ENCODE assay signal across 12 cellular contexts in genomic region chr3:52289338-52289746, GRCh38. TPM values are rescaled to one million over a fixed set of nuclear protein-coding genes. Genes with fewer than 3 reads are reported as not detected.
DNase-seq lines count a peak whose midpoint lies in the region; ATAC-seq and TF ChIP-seq lines count a peak whose summit lies in the region.
"Had no signal": no experiment of that assay in that cellular context is flagged by ENCODE, and none has a peak within 500 bp of the region (broad histone marks: within the 10 kb centered on the region; RNA-seq: fewer than 3 reads in every experiment).

No MANE protein-coding gene starts in this region.

- H3K4me3 Mint-ChIP-seq in activated naive CD4-positive, alpha-beta T cell treated with anti-CD3 and anti-CD28 coated beads, Interleukin-2, amount 50 U/mL, for 24 hours = no peak overlapping the region
- peak overlapping the region; percentile 98 for H3K4me3 Mint-ChIP-seq in activated naive CD8-positive, alpha-beta T cell treated with anti-CD3 and anti-CD28 coated beads, Interleukin-2, amount 10 ng/mL, durations not matched to agents 7 days and 5 days
- no peak overlapping the region for H3K4me3 Mint-ChIP-seq in CD14-positive monocyte

- ATAC-seq in activated naive CD8-positive, alpha-beta T cell treated with anti-CD3 and anti-CD28 coated beads, Interleukin-2, amount 10 ng/mL, durations not matched to agents 7 days and 5 days (ENCODE audit: low read depth) = no peak
- ATAC-seq in mucosa of descending colon = peak; percentile 16
- ATAC-seq: right cardiac atrium had no signal

- H3K36me3 Mint-ChIP-seq in activated naive CD4-positive, alpha-beta T cell treated with anti-CD3 and anti-CD28 coated beads, Interleukin-2, amount 50 U/mL, for 24 hours = peaks cover 2% of the 10 kb centered on the region
- H3K36me3 Mint-ChIP-seq in activated naive CD8-positive, alpha-beta T cell treated with anti-CD3 and anti-CD28 coated beads, Interleukin-2, amount 10 ng/mL, durations not matched to agents 7 days and 5 days = peaks cover 9% of the 10 kb centered on the region
- H3K36me3 Mint-ChIP-seq in CD14-positive monocyte = peaks cover 37 to 45% of the 10 kb centered on the region in 2 donors

- no peak for DNase-seq in activated naive CD4-positive, alpha-beta T cell (lab: John Stamatoyannopoulos, UW)
- DNase-seq in activated naive CD8-positive, alpha-beta T cell treated with anti-CD3 and anti-CD28 coated beads, Interleukin-2, amount 10 ng/mL, durations not matched to agents 7 days and 5 days = no peak
- DNase-seq in mucosa of descending colon (peak; percentile 50 to 57 (median 55)), cerebellar nuclear complex (lab: John Stamatoyannopoulos, UW) (no peak), T1000 (lab: John Stamatoyannopoulos, UW) (no peak), CD14-positive monocyte (ENCODE audit: low spot score) (no peak)
- DNase-seq in stimulated activated CD4-positive, alpha-beta T cell treated with anti-CD3 and anti-CD28 coated beads, Interleukin-15, amount 100 ng/mL, for 24 hours = no peak
- DNase-seq: GOT3, NCI-H146 had no signal

- peak overlapping the region; percentile 55 for H3K27ac Mint-ChIP-seq in activated naive CD4-positive, alpha-beta T cell treated with anti-CD3 and anti-CD28 coated beads, Interleukin-2, amount 50 U/mL, for 24 hours
- peak overlapping the region; percentile 100 for H3K27ac Mint-ChIP-seq in activated naive CD8-positive, alpha-beta T cell treated with anti-CD3 and anti-CD28 coated beads, Interleukin-2, amount 10 ng/mL, durations not matched to agents 7 days and 5 days
- peak overlapping the region in 1 of 7 donors; percentile 30 for H3K27ac Mint-ChIP-seq in CD14-positive monocyte

- H3K4me1 ChIP-seq in mucosa of descending colon (ENCODE audit: low read depth) = peaks cover 48% of the 10 kb centered on the region

- no peaks in the 10 kb centered on the region for H3K9me3 Mint-ChIP-seq in activated naive CD4-positive, alpha-beta T cell treated with anti-CD3 and anti-CD28 coated beads, Interleukin-2, amount 50 U/mL, for 24 hours
- no peaks in the 10 kb centered on the region for H3K9me3 Mint-ChIP-seq in activated naive CD8-positive, alpha-beta T cell treated with anti-CD3 and anti-CD28 coated beads, Interleukin-2, amount 10 ng/mL, durations not matched to agents 7 days and 5 days
- no peaks in the 10 kb centered on the region for H3K9me3 Mint-ChIP-seq in CD14-positive monocyte

- H3K36me3 ChIP-seq in mucosa of descending colon (ENCODE audit: low read depth) = no peaks in the 10 kb centered on the region

- H3K4me3 ChIP-seq in mucosa of descending colon = no peak overlapping the region

- H3K27me3 Mint-ChIP-seq in activated naive CD4-positive, alpha-beta T cell treated with anti-CD3 and anti-CD28 coated beads, Interleukin-2, amount 50 U/mL, for 24 hours = no peaks in the 10 kb centered on the region
- no peaks in the 10 kb centered on the region for H3K27me3 Mint-ChIP-seq in activated naive CD8-positive, alpha-beta T cell treated with anti-CD3 and anti-CD28 coated beads, Interleukin-2, amount 10 ng/mL, durations not matched to agents 7 days and 5 days
- H3K27me3 Mint-ChIP-seq in CD14-positive monocyte (ENCODE audit: low read depth in 3 of 3) = no peaks in the 10 kb centered on the region

- POLR2A ChIA-PET in activated naive CD8-positive, alpha-beta T cell treated with anti-CD3 and anti-CD28 coated beads, Interleukin-2, amount 10 ng/mL, durations not matched to agents 7 days and 5 days (lab: Charles Lee) = interaction anchor here (0.9 to 25.1 kb wide), 5 partner anchors 10 to 62 kb away, joined by 3 to 1053 read pairs (median 4); partner anchors contain the start of genes PPM1M, TWF2 and WDR82

- no peak for TF ChIP-seq CTCF in mucosa of descending colon (IDR thresholded peaks at IDR 0.05)
- TF ChIP-seq CTCF in CD14-positive monocyte (IDR thresholded peaks at IDR 0.05) = no peak

- intact Hi-C loops in mucosa of descending colon (cut with DNase I, micrococcal nuclease) (no loop called here), CD14-positive monocyte (cut with micrococcal nuclease) (loop anchor here in 1 of 2 donors (10.0 kb wide), 1 partner anchor 115 kb away; no protein-coding TSS in a partner anchor)

- no peaks in the 10 kb centered on the region for H3K9me3 ChIP-seq in mucosa of descending colon
- H3K9me3 ChIP-seq: tibial nerve had no signal

- peaks cover 34% of the 10 kb centered on the region for H3K4me1 Mint-ChIP-seq in activated naive CD4-positive, alpha-beta T cell treated with anti-CD3 and anti-CD28 coated beads, Interleukin-2, amount 50 U/mL, for 24 hours
- peaks cover 39% of the 10 kb centered on the region for H3K4me1 Mint-ChIP-seq in activated naive CD8-positive, alpha-beta T cell treated with anti-CD3 and anti-CD28 coated beads, Interleukin-2, amount 10 ng/mL, durations not matched to agents 7 days and 5 days
- H3K4me1 Mint-ChIP-seq in CD14-positive monocyte = peaks cover 17% of the 10 kb centered on the region

RNA-seq across cellular contexts. Expression of gene GLYCTK, which starts 1.7 kb away (rescaled TPM):
- total RNA-seq in activated naive CD8-positive, alpha-beta T cell treated with anti-CD3 and anti-CD28 coated beads, Interleukin-2, amount 10 ng/mL, durations not matched to agents 7 days and 5 days = 10 to 100 TPM; 26.2 to 31.2 TPM
- total RNA-seq in mucosa of descending colon = 10 to 100 TPM; 37.1 to 78.6 (median 42.7) TPM
- polyA plus RNA-seq in CD14-positive monocyte = 1 to 10 TPM; 8.3 to 8.4 TPM

RNA-seq across cellular contexts. Expression of gene WDR82, which starts 10.9 kb away (rescaled TPM):
- 100 to 1,000 TPM; 134 to 140 TPM for total RNA-seq in activated naive CD8-positive, alpha-beta T cell treated with anti-CD3 and anti-CD28 coated beads, Interleukin-2, amount 10 ng/mL, durations not matched to agents 7 days and 5 days
- 10 to 100 TPM; 55.8 to 83.1 (median 62.9) TPM for total RNA-seq in mucosa of descending colon
- polyA plus RNA-seq in CD14-positive monocyte = 10 to 100 TPM; 27.3 to 33.4 TPM

RNA-seq across cellular contexts. Expression of gene DNAH1, which starts 26.8 kb away (rescaled TPM):
- 10 to 100 TPM; 28.5 to 30.0 TPM for total RNA-seq in activated naive CD8-positive, alpha-beta T cell treated with anti-CD3 and anti-CD28 coated beads, Interleukin-2, amount 10 ng/mL, durations not matched to agents 7 days and 5 days
- total RNA-seq in mucosa of descending colon = 10 to 100 TPM in 2 of 3 donors, 1 to 10 TPM in 1; 9.0 to 25.9 (median 10.9) TPM
- under 1 TPM; 0.15 to 0.25 TPM for polyA plus RNA-seq in CD14-positive monocyte

RNA-seq across cellular contexts. Expression of gene PPM1M, which starts 43.8 kb away (rescaled TPM):
- 100 to 1,000 TPM; 101 to 105 TPM for total RNA-seq in activated naive CD8-positive, alpha-beta T cell treated with anti-CD3 and anti-CD28 coated beads, Interleukin-2, amount 10 ng/mL, durations not matched to agents 7 days and 5 days
- total RNA-seq in mucosa of descending colon = 10 to 100 TPM in 1 of 3 donors, 1 to 10 TPM in 2; 3.9 to 21.4 (median 9.7) TPM
- 100 to 1,000 TPM in 1 of 2 donors, 10 to 100 TPM in 1; 92.8 to 120 TPM for polyA plus RNA-seq in CD14-positive monocyte

RNA-seq across cellular contexts. Expression of gene TWF2, which starts 50.4 kb away (rescaled TPM):
- 100 to 1,000 TPM; 118 to 122 TPM for total RNA-seq in activated naive CD8-positive, alpha-beta T cell treated with anti-CD3 and anti-CD28 coated beads, Interleukin-2, amount 10 ng/mL, durations not matched to agents 7 days and 5 days
- total RNA-seq in mucosa of descending colon = 10 to 100 TPM; 39.1 to 41.1 (median 41.0) TPM
- 100 to 1,000 TPM; 176 to 199 TPM for polyA plus RNA-seq in CD14-positive monocyte

Comparison
In these comparisons a context has a peak if more than half of its experiments do, and no peak if none do; other contexts are left out.
1. DNase-seq: peak in mucosa of descending colon (3 of 3); none in activated naive CD4-positive, alpha-beta T cell (0 of 4), activated naive CD8-positive, alpha-beta T cell treated with anti-CD3 and anti-CD28 coated beads, Interleukin-2, amount 10 ng/mL, durations not matched to agents 7 days and 5 days (single experiment), cerebellar nuclear complex (0 of 2), stimulated activated CD4-positive, alpha-beta T cell treated with anti-CD3 and anti-CD28 coated beads, Interleukin-15, amount 100 ng/mL, for 24 hours (single experiment), T1000 (single experiment) and CD14-positive monocyte (single experiment).